Comparison of ENCODE assay signal across 20 cellular contexts in genomic region chr14:66982247-66982646, GRCh38.
A peak's percentile ranks its signal among the peaks of the same experiment; 100 is the strongest.
DNase-seq lines count a peak whose midpoint lies in the region; ATAC-seq and TF ChIP-seq lines count a peak whose summit lies in the region.
"Had no signal": no experiment of that assay in that cellular context is flagged by ENCODE, and none has a peak within 500 bp of the region (broad histone marks: within the 10 kb centered on the region; RNA-seq: fewer than 3 reads in every experiment).

No MANE protein-coding gene starts in this region.

- H3K36me3 ChIP-seq in thyroid gland, result no peaks in the 10 kb centered on the region
- H3K36me3 ChIP-seq: BLaER1 treated with 17β-estradiol and CSF1 and Interleukin-3, amounts not matched to agents 10 nM and 100 nM; HAP-1 had no signal

- TF ChIP-seq CTCF in AG09319 (IDR thresholded peaks at IDR 0.05; ENCODE audit: low read depth, low read length), result no peak
- no peak for TF ChIP-seq CTCF in thyroid gland (IDR thresholded peaks at IDR 0.05)

- DNase-seq in AG09319 (ENCODE audit: extremely low read depth, low read depth), result peak; percentile 5
- peak; percentile 13 for DNase-seq in GM03348 (ENCODE audit: low spot score)
- DNase-seq in amniotic epithelial cell (ENCODE audit: low read depth), result peak; percentile 34
- no peak for DNase-seq in thyroid gland
- DNase-seq in GM19238 (ENCODE audit: insufficient read length, low spot score), result no peak
- DNase-seq: CD8-positive, alpha-beta T cell; DMS 273 treated with DMSO at 0.1 percent for 48 hours; DMS53; DND-41; GDM1; GM23248; IMR-90 had no signal

- H3K9me3 ChIP-seq in thyroid gland, result no peaks in the 10 kb centered on the region
- H3K9me3 ChIP-seq: A549; BLaER1 treated with 17β-estradiol and CSF1 and Interleukin-3, amounts not matched to agents 10 nM and 100 nM; HAP-1 had no signal

- no peak for ATAC-seq in GM19023 (IDR thresholded peaks at IDR 0.05; ENCODE audit: unreplicated experiment)
- ATAC-seq in HG03442 (IDR thresholded peaks at IDR 0.05; ENCODE audit: unreplicated experiment), result no peak
- ATAC-seq: A549; CD8-positive, alpha-beta T cell; K562 had no signal

- TF ChIP-seq POLR2A in thyroid gland (IDR thresholded peaks at IDR 0.05), result no peak

- peak overlapping the region in 2 of 3 donors; percentile 81 to 92 for H3K27ac ChIP-seq in thyroid gland
- H3K27ac ChIP-seq: 22Rv1; A549; BLaER1 treated with 17β-estradiol and CSF1 and Interleukin-3, amounts not matched to agents 10 nM and 100 nM; GM23248; HL-60 had no signal

- no peaks in the 10 kb centered on the region for H3K27me3 ChIP-seq in thyroid gland
- H3K27me3 ChIP-seq: BLaER1 treated with 17β-estradiol and CSF1 and Interleukin-3, amounts not matched to agents 10 nM and 100 nM had no signal

- no peak overlapping the region for H3K4me3 ChIP-seq in thyroid gland (replicated peaks in 1 of 3)
- H3K4me3 ChIP-seq: A549; BLaER1 treated with 17β-estradiol and CSF1 and Interleukin-3, amounts not matched to agents 10 nM and 100 nM; GM23248; HAP-1; K562 had no signal

- intact Hi-C loops in thyroid gland (cut with DNase I), result no loop called here

- H3K4me1 ChIP-seq in thyroid gland, result peaks cover 21 to 43% of the 10 kb centered on the region in 2 donors
- H3K4me1 ChIP-seq: A549; BLaER1 treated with 17β-estradiol and CSF1 and Interleukin-3, amounts not matched to agents 10 nM and 100 nM; HAP-1 had no signal

Comparison
In these comparisons a context has a peak if more than half of its experiments do, and no peak if none do; other contexts are left out.
1. DNase-seq: peak in AG09319 (single experiment), GM03348 (single experiment) and amniotic epithelial cell (single experiment); none in thyroid gland (0 of 2) and GM19238 (single experiment).